In the genomic region with DNA sequence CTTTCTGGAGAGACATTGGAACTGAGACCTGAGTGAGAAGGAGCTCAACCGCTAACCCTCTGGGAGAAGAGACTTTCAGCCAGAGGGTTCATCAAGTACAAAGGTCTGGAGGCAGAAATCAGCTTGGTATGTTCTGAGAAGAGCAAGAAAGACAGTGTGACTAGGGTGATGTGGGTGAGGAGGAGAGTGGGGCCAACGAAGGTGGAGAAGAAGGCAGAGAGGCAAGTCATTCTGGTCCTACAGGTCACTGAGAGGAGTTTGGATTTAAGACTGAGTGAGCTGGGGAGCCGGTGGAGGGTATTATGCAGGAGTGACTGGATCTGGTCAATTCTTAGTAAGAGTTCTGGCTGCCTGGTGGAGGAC, we compare ENCODE assay signal across 8 cellular contexts. TPM values are rescaled to one million over a fixed set of nuclear protein-coding genes. Genes with fewer than 3 reads are reported as not detected.
A peak's percentile ranks its signal among the peaks of the same experiment; 100 is the strongest.
DNase-seq lines count a peak whose midpoint lies in the region; ATAC-seq and TF ChIP-seq lines count a peak whose summit lies in the region.

No MANE protein-coding gene starts in this region.

- TF ChIP-seq CTCF in SK-N-SH (IDR thresholded peaks at IDR 0.05) (no peak), lower leg skin (IDR thresholded peaks at IDR 0.05) (no peak)

- no peak for TF ChIP-seq EP300 in SK-N-SH (IDR thresholded peaks at IDR 0.05; ENCODE audit: borderline replicate concordance in 1 of 2, low read depth in 1 of 2, low read length in 1 of 2)

- peak overlapping the region; percentile 70; the same call in 1 of the 2 replicates for H2AFZ ChIP-seq in SK-N-SH (ENCODE audit: low read depth)

- H3K27me3 ChIP-seq in SK-N-SH (ENCODE audit: insufficient read depth) (no peaks in the 10 kb centered on the region), stomach smooth muscle (ENCODE audit: control insufficient read depth in 1 of 2, insufficient read depth in 2 of 2, low read length in 2 of 2) (no peaks in the 10 kb centered on the region)

- H3K4me3 Mint-ChIP-seq in activated T-helper 2 cell treated with anti-CD3 and anti-CD28 coated beads, Interferon-gamma antibody, Interleukin-2, Interleukin-4, amounts not matched to agents 10 μg/mL and 5 μg/mL and 100 μg/mL, durations not matched to agents 14 hours and 24 hours and 36 hours (ENCODE audit: low read depth): peak overlapping the region; percentile 73
- peak overlapping the region; percentile 71 to 96 (median 88) for H3K4me3 Mint-ChIP-seq in immature natural killer cell

- POLR2A ChIA-PET in SK-N-SH (lab: Yijun Ruan, JAX): no interaction called here

- H3K9me3 ChIP-seq in SK-N-SH: no peaks in the 10 kb centered on the region
- H3K9me3 ChIP-seq in stomach smooth muscle (ENCODE audit: control insufficient read depth in 2 of 2, low read length in 2 of 2): no peaks in the 10 kb centered on the region

- CTCF ChIA-PET in SK-N-SH (lab: Yijun Ruan, JAX): interaction anchor here (1.2 to 5.1 kb wide), 2 partner anchors 9 to 112 kb away, joined by 6 to 29 read pairs; no protein-coding TSS in a partner anchor

- no peak for TF ChIP-seq RAD21 in SK-N-SH (IDR thresholded peaks at IDR 0.05; ENCODE audit: low read length)

- H3K4me3 ChIP-seq in SK-N-SH (ENCODE audit: low read depth in 2 of 2, low read length in 1 of 2) (peak overlapping the region; percentile 39 to 53), stomach smooth muscle (ENCODE audit: low read length in 2 of 2) (peak overlapping the region; percentile 50 to 67), lower leg skin (ENCODE audit: low read depth, poor library complexity, severe bottlenecking) (no peak overlapping the region)

- peak overlapping the region; percentile 38 for H3K27ac Mint-ChIP-seq in activated T-helper 2 cell treated with anti-CD3 and anti-CD28 coated beads, Interferon-gamma antibody, Interleukin-2, Interleukin-4, amounts not matched to agents 10 μg/mL and 5 μg/mL and 100 μg/mL, durations not matched to agents 14 hours and 24 hours and 36 hours
- peak overlapping the region; percentile 55 to 95 (median 88) for H3K27ac Mint-ChIP-seq in immature natural killer cell

- TF ChIP-seq POLR2A in lower leg skin (IDR thresholded peaks at IDR 0.05): no peak

- WGBS in SK-N-SH (ENCODE audit: low lambda C conversion rate): 82% methylated on average over 3 of the region's 3 CpGs
- WGBS in lower leg skin, 2 donors: 32 to 53% methylated on average over 3 of the region's 3 CpGs

- DNase-seq in SK-N-SH (no peak), immature natural killer cell (no peak), 8988T (no peak), lower leg skin (ENCODE audit: low spot score in 2 of 2) (no peak)
- DNase-seq in activated T-helper 2 cell treated with anti-CD3 and anti-CD28 coated beads, Interferon-gamma antibody, Interleukin-2, Interleukin-4, amounts not matched to agents 10 μg/mL and 5 μg/mL and 100 μg/mL, durations not matched to agents 14 hours and 24 hours and 36 hours (ENCODE audit: low spot score): no peak

- H3K36me3 ChIP-seq in SK-N-SH (replicated peaks in 1 of 2; ENCODE audit: control insufficient read depth in 1 of 2, insufficient read depth in 2 of 2, low read length in 1 of 2) (no peaks in the 10 kb centered on the region), stomach smooth muscle (ENCODE audit: control insufficient read depth in 2 of 2, insufficient read depth in 2 of 2, low read length in 2 of 2) (no peaks in the 10 kb centered on the region)

- H3K27ac ChIP-seq in SK-N-SH (ENCODE audit: low read depth in 2 of 2, low read length in 1 of 2): peak overlapping the region; percentile 5 to 11; a peak in 2 of 4 replicates
- peak overlapping the region; percentile 82 for H3K27ac ChIP-seq in stomach smooth muscle (ENCODE audit: low read length)

- H3K27me3 Mint-ChIP-seq in activated T-helper 2 cell treated with anti-CD3 and anti-CD28 coated beads, Interferon-gamma antibody, Interleukin-2, Interleukin-4, amounts not matched to agents 10 μg/mL and 5 μg/mL and 100 μg/mL, durations not matched to agents 14 hours and 24 hours and 36 hours (ENCODE audit: low read depth): no peaks in the 10 kb centered on the region
- H3K27me3 Mint-ChIP-seq in immature natural killer cell (ENCODE audit: low read depth in 3 of 3): peaks cover 4 to 7% (median 4%) of the 10 kb centered on the region in 3 donors

- H3K4me2 ChIP-seq in SK-N-SH: peak overlapping the region; percentile 81

- intact Hi-C loops in activated T-helper 2 cell treated with anti-CD3 and anti-CD28 coated beads, Interferon-gamma antibody, Interleukin-2, Interleukin-4, amounts not matched to agents 10 μg/mL and 5 μg/mL and 100 μg/mL, durations not matched to agents 14 hours and 24 hours and 36 hours (cut with micrococcal nuclease): loop anchor here (1.0 to 10.0 kb wide), 3 partner anchors 45 to 202 kb away; a partner anchor contains a TSS
- intact Hi-C loops in lower leg skin (cut with DNase I; ENCODE audit: low total_unique reads): no loop called here

- no peaks in the 10 kb centered on the region for H3K9me2 ChIP-seq in SK-N-SH

- H3K9me3 Mint-ChIP-seq in activated T-helper 2 cell treated with anti-CD3 and anti-CD28 coated beads, Interferon-gamma antibody, Interleukin-2, Interleukin-4, amounts not matched to agents 10 μg/mL and 5 μg/mL and 100 μg/mL, durations not matched to agents 14 hours and 24 hours and 36 hours: no peaks in the 10 kb centered on the region
- H3K9me3 Mint-ChIP-seq in immature natural killer cell: no peaks in the 10 kb centered on the region

- H3K4me1 ChIP-seq in SK-N-SH (ENCODE audit: control insufficient read depth in 1 of 2, insufficient read depth in 2 of 2, low read depth in 1 of 2, low read length in 1 of 2) (peaks cover 7 to 25% of the 10 kb centered on the region in 2 experiments; a peak in 3 of 4 replicates), stomach smooth muscle (ENCODE audit: control insufficient read depth, insufficient read depth, low read length) (peaks cover 41% of the 10 kb centered on the region)

- peaks cover 45% of the 10 kb centered on the region for H3K4me1 Mint-ChIP-seq in activated T-helper 2 cell treated with anti-CD3 and anti-CD28 coated beads, Interferon-gamma antibody, Interleukin-2, Interleukin-4, amounts not matched to agents 10 μg/mL and 5 μg/mL and 100 μg/mL, durations not matched to agents 14 hours and 24 hours and 36 hours (ENCODE audit: low read depth)
- H3K4me1 Mint-ChIP-seq in immature natural killer cell: peaks cover 32 to 40% of the 10 kb centered on the region in 2 donors

- peaks cover 10% of the 10 kb centered on the region for H3F3A ChIP-seq in SK-N-SH (replicated peaks; ENCODE audit: insufficient read depth)

- H3K9ac ChIP-seq in SK-N-SH (peak overlapping the region; percentile 23; the same call in 1 of the 2 replicates), stomach smooth muscle (ENCODE audit: low read length in 2 of 2) (peak overlapping the region; percentile 55 to 62)

- no peaks in the 10 kb centered on the region for H3K79me2 ChIP-seq in SK-N-SH (ENCODE audit: insufficient read depth)

- no peaks in the 10 kb centered on the region for H4K20me1 ChIP-seq in SK-N-SH (ENCODE audit: insufficient read depth)

- ATAC-seq in SK-N-SH treated with all-trans-retinoic acid at 6 μM for 48 hours: no peak
- ATAC-seq in HG02970 (IDR thresholded peaks at IDR 0.05; ENCODE audit: low FRiP score, unreplicated experiment): no peak

- no peaks in the 10 kb centered on the region for H3K36me3 Mint-ChIP-seq in activated T-helper 2 cell treated with anti-CD3 and anti-CD28 coated beads, Interferon-gamma antibody, Interleukin-2, Interleukin-4, amounts not matched to agents 10 μg/mL and 5 μg/mL and 100 μg/mL, durations not matched to agents 14 hours and 24 hours and 36 hours (ENCODE audit: low read depth)
- H3K36me3 Mint-ChIP-seq in immature natural killer cell: no peaks in the 10 kb centered on the region

TF ChIP-seq in SK-N-SH, 30 proteins besides CTCF, POLR2A, EP300 and RAD21 (continues in another document):
- TF ChIP-seq GATA2 (CRISPR knock-in tag; IDR thresholded peaks at IDR 0.05) (no peak), FOSL2 (IDR thresholded peaks at IDR 0.05; ENCODE audit: borderline replicate concordance, low read depth) (no peak), YY1 (IDR thresholded peaks at IDR 0.05; ENCODE audit: low read depth) (no peak), ELF1 (IDR thresholded peaks at IDR 0.05) (no peak)

TF ChIP-seq in SK-N-SH treated with all-trans-retinoic acid at 6 μM for 48 hours, 23 proteins besides CTCF, POLR2A, EP300 and RAD21 (continues in another document):
- TF ChIP-seq ESRRG (CRISPR knock-in tag; IDR thresholded peaks at IDR 0.05) (no peak), ISL1 (CRISPR knock-in tag; IDR thresholded peaks at IDR 0.05) (no peak), ZC3H10 (CRISPR knock-in tag; IDR thresholded peaks at IDR 0.05) (no peak)
- TF ChIP-seq, protein P1, sequence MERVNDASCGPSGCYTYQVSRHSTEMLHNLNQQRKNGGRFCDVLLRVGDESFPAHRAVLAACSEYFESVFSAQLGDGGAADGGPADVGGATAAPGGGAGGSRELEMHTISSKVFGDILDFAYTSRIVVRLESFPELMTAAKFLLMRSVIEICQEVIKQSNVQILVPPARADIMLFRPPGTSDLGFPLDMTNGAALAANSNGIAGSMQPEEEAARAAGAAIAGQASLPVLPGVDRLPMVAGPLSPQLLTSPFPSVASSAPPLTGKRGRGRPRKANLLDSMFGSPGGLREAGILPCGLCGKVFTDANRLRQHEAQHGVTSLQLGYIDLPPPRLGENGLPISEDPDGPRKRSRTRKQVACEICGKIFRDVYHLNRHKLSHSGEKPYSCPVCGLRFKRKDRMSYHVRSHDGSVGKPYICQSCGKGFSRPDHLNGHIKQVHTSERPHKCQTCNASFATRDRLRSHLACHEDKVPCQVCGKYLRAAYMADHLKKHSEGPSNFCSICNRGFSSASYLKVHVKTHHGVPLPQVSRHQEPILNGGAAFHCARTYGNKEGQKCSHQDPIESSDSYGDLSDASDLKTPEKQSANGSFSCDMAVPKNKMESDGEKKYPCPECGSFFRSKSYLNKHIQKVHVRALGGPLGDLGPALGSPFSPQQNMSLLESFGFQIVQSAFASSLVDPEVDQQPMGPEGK (CRISPR knock-in tag; IDR thresholded peaks at IDR 0.05; ENCODE audit: borderline replicate concordance): no peak

RNA-seq across cellular contexts. Expression of a gene that starts 12.2 kb away (rescaled TPM):
- polyA plus RNA-seq in SK-N-SH (2012; rRNA removed) (not detected in 2 replicates), immature natural killer cell (under 1 TPM in 2 of 3 donors, not detected in 1; 0.03 to 0.27 TPM)
- not detected in 2 replicates for polyA plus RNA-seq in SK-N-SH (2012; cell fraction: cytosol; rRNA removed)
- 0.02 TPM in 1 of 2 replicates, not detected in the other for polyA plus RNA-seq in SK-N-SH (2012; cell fraction: nucleus; rRNA removed)
- total RNA-seq in activated T-helper 2 cell treated with anti-CD3 and anti-CD28 coated beads, Interferon-gamma antibody, Interleukin-2, Interleukin-4, amounts not matched to agents 10 μg/mL and 5 μg/mL and 100 μg/mL, durations not matched to agents 14 hours and 24 hours and 36 hours: 4.3 and 4.7 TPM in 2 replicates
- total RNA-seq in lower leg skin: not detected

RNA-seq across cellular contexts. Expression of a gene that starts 26.8 kb away (rescaled TPM):
- polyA plus RNA-seq in SK-N-SH (2012; rRNA removed) (24.5 and 26.3 TPM in 2 replicates), immature natural killer cell (10 to 100 TPM; 42.1 to 46.6 (median 43.4) TPM)
- polyA plus RNA-seq in SK-N-SH (2012; cell fraction: cytosol; rRNA removed): 12.5 and 13.2 TPM in 2 replicates
- polyA plus RNA-seq in SK-N-SH (2012; cell fraction: nucleus; rRNA removed): 43.9 and 63.0 TPM in 2 replicates
- total RNA-seq in activated T-helper 2 cell treated with anti-CD3 and anti-CD28 coated beads, Interferon-gamma antibody, Interleukin-2, Interleukin-4, amounts not matched to agents 10 μg/mL and 5 μg/mL and 100 μg/mL, durations not matched to agents 14 hours and 24 hours and 36 hours: 54.0 and 55.4 TPM in 2 replicates
- total RNA-seq in lower leg skin: 10 to 100 TPM; 63.7 to 97.1 (median 82.2) TPM
